Comparison of ENCODE assay signal across 14 cellular contexts in genomic region chr11:80815752-80816453, GRCh38.
DNase-seq lines count a peak whose midpoint lies in the region; ATAC-seq, FAIRE-seq and TF ChIP-seq lines count a peak whose summit lies in the region.
"Had no signal": no experiment of that assay in that cellular context is flagged by ENCODE, and none has a peak within 500 bp of the region (broad histone marks: within the 10 kb centered on the region; RNA-seq: fewer than 3 reads in every experiment).

No MANE protein-coding gene starts in this region.

- no peak for TF ChIP-seq CTCF in endothelial cell of umbilical vein (IDR thresholded peaks at IDR 0.05; ENCODE audit: extremely low read depth in 1 of 2, insufficient read depth in 1 of 2, low read depth in 1 of 2, low read length in 2 of 2)
- TF ChIP-seq CTCF in kidney (IDR thresholded peaks at IDR 0.05; ENCODE audit: borderline replicate concordance, extremely low read depth, insufficient read depth) = no peak
- TF ChIP-seq CTCF in activated CD8-positive, alpha-beta T cell treated with anti-CD3 and anti-CD28 coated beads for 36 hours (IDR thresholded peaks at IDR 0.05) = no peak

- no peaks in the 10 kb centered on the region for H3K9me1 ChIP-seq in endothelial cell of umbilical vein (replicated peaks; ENCODE audit: control insufficient read depth, extremely low read depth, insufficient read depth, low read length)

- dilution Hi-C loops in endothelial cell of umbilical vein (cut with MboI; ENCODE audit: extremely low pct_ligation_motif_present, low sequenced_read_pairs) = no loop called here

- H3K27ac ChIP-seq in endothelial cell of umbilical vein (ENCODE audit: insufficient read depth, low read depth, low read length) (peak overlapping the region; percentile 61), kidney (ENCODE audit: low read depth in 2 of 2, low read length in 2 of 2) (no peak overlapping the region)
- H3K27ac ChIP-seq: vagina, WERI-Rb-1 had no signal

- CTCF ChIA-PET in endothelial cell of umbilical vein (lab: Charles Lee) = no interaction called here
- CTCF ChIA-PET in activated CD8-positive, alpha-beta T cell treated with anti-CD3 and anti-CD28 coated beads for 36 hours (lab: Charles Lee) = no interaction called here

- H3K9me3 Mint-ChIP-seq in activated CD8-positive, alpha-beta T cell treated with anti-CD3 and anti-CD28 coated beads for 36 hours = peaks cover 6% of the 10 kb centered on the region

- H3K36me3 Mint-ChIP-seq in activated CD8-positive, alpha-beta T cell treated with anti-CD3 and anti-CD28 coated beads for 36 hours (ENCODE audit: low read depth) = no peaks in the 10 kb centered on the region
- H3K36me3 Mint-ChIP-seq: brain, immature natural killer cell had no signal

- FAIRE-seq in endothelial cell of umbilical vein (lab: Jason Lieb, UNC) = peak; percentile 90
- no peak for FAIRE-seq in kidney (lab: Jason Lieb, UNC)

- DNase-seq in endothelial cell of umbilical vein (ENCODE audit: low read depth, low spot score) = peak; percentile 81
- no peak for DNase-seq in kidney
- no peak for DNase-seq in H7
- DNase-seq in hypothalamus (lab: John Stamatoyannopoulos, UW) = no peak
- no peak for DNase-seq in activated CD8-positive, alpha-beta T cell treated with anti-CD3 and anti-CD28 coated beads for 36 hours
- DNase-seq: immature natural killer cell; NCI-H187 treated with DMSO at 0.1 percent for 48 hours; stimulated activated CD4-positive, alpha-beta T cell treated with anti-CD3 and anti-CD28 coated beads, Interleukin-12 subunit alpha, Interleukin-12 subunit beta, amount 100 ng/mL, for 4 hours; WERI-Rb-1 had no signal

- peak overlapping the region; percentile 62 for H2AFZ ChIP-seq in endothelial cell of umbilical vein (ENCODE audit: low read depth, low read length)

- no peaks in the 10 kb centered on the region for H3K9me3 ChIP-seq in endothelial cell of umbilical vein (replicated peaks; ENCODE audit: control insufficient read depth, insufficient read depth, low read length)
- H3K9me3 ChIP-seq in kidney (ENCODE audit: control insufficient read depth in 1 of 2, low read length in 2 of 2) = no peaks in the 10 kb centered on the region
- H3K9me3 ChIP-seq: vagina had no signal

- H3K27ac Mint-ChIP-seq in activated CD8-positive, alpha-beta T cell treated with anti-CD3 and anti-CD28 coated beads for 36 hours = no peak overlapping the region
- H3K27ac Mint-ChIP-seq: brain, immature natural killer cell had no signal

- no peak overlapping the region for H3K4me3 ChIP-seq in endothelial cell of umbilical vein (replicated peaks in 1 of 3; ENCODE audit: insufficient read depth in 1 of 3, low read depth in 1 of 3, low read length in 3 of 3)
- H3K4me3 ChIP-seq in kidney (ENCODE audit: low read length in 2 of 2) = no peak overlapping the region
- H3K4me3 ChIP-seq in H7 (ENCODE audit: insufficient read depth, low read depth, low read length) = no peak overlapping the region
- H3K4me3 ChIP-seq: vagina had no signal

- H3K36me3 ChIP-seq in endothelial cell of umbilical vein (ENCODE audit: control insufficient read depth in 2 of 2, extremely low read depth in 1 of 2, insufficient read depth in 2 of 2, low read length in 2 of 2) (no peaks in the 10 kb centered on the region), kidney (ENCODE audit: control insufficient read depth in 1 of 2, insufficient read depth in 2 of 2, low read length in 2 of 2) (no peaks in the 10 kb centered on the region), H7 (replicated peaks; ENCODE audit: control insufficient read depth, insufficient read depth, low read length) (no peaks in the 10 kb centered on the region)
- H3K36me3 ChIP-seq: vagina, WERI-Rb-1 had no signal

- H3K27me3 ChIP-seq in endothelial cell of umbilical vein (ENCODE audit: control insufficient read depth in 2 of 2, insufficient read depth in 2 of 2, low read length in 2 of 2) (no peaks in the 10 kb centered on the region), H7 (ENCODE audit: control insufficient read depth, insufficient read depth, low read length) (no peaks in the 10 kb centered on the region)
- H3K27me3 ChIP-seq: vagina had no signal

- no peak overlapping the region for H3K4me3 Mint-ChIP-seq in activated CD8-positive, alpha-beta T cell treated with anti-CD3 and anti-CD28 coated beads for 36 hours
- H3K4me3 Mint-ChIP-seq: brain, immature natural killer cell had no signal

- intact Hi-C loops in endothelial cell of umbilical vein (cut with micrococcal nuclease) (no loop called here), kidney (cut with DNase I) (no loop called here)
- intact Hi-C loops in activated CD8-positive, alpha-beta T cell treated with anti-CD3 and anti-CD28 coated beads for 36 hours (cut with micrococcal nuclease) = no loop called here

- H3K4me1 ChIP-seq in endothelial cell of umbilical vein (ENCODE audit: control insufficient read depth, extremely low read depth, insufficient read depth, low read length) (peaks cover 25% of the 10 kb centered on the region), kidney (ENCODE audit: control insufficient read depth in 1 of 2, insufficient read depth in 1 of 2, low read depth in 1 of 2, low read length in 2 of 2) (no peaks in the 10 kb centered on the region)
- H3K4me1 ChIP-seq: vagina had no signal

- H3K9ac ChIP-seq in endothelial cell of umbilical vein (replicated peaks; ENCODE audit: extremely low read depth, insufficient read depth, low read length) (no peak overlapping the region), kidney (ENCODE audit: low read length in 2 of 2) (no peak overlapping the region)

- peak overlapping the region; percentile 87 for H3K4me2 ChIP-seq in endothelial cell of umbilical vein (ENCODE audit: insufficient read depth, low read length)

- no peaks in the 10 kb centered on the region for H4K20me1 ChIP-seq in endothelial cell of umbilical vein (replicated peaks; ENCODE audit: control insufficient read depth, extremely low read depth, insufficient read depth, low read length)

- H3K27me3 Mint-ChIP-seq in activated CD8-positive, alpha-beta T cell treated with anti-CD3 and anti-CD28 coated beads for 36 hours = no peaks in the 10 kb centered on the region
- H3K27me3 Mint-ChIP-seq: brain had no signal

- POLR2A ChIA-PET in endothelial cell of umbilical vein (lab: Charles Lee) = no interaction called here
- POLR2A ChIA-PET in activated CD8-positive, alpha-beta T cell treated with anti-CD3 and anti-CD28 coated beads for 36 hours (lab: Charles Lee) = no interaction called here

- no peaks in the 10 kb centered on the region for H3K79me2 ChIP-seq in endothelial cell of umbilical vein (ENCODE audit: control insufficient read depth, insufficient read depth, low read length)

- no peak for TF ChIP-seq POLR2A in endothelial cell of umbilical vein (IDR thresholded peaks at IDR 0.05; ENCODE audit: low read depth, low read length)

- ATAC-seq in GM18511 (IDR thresholded peaks at IDR 0.05; ENCODE audit: unreplicated experiment) = peak; percentile 89
- ATAC-seq in GM21528 (IDR thresholded peaks at IDR 0.05; ENCODE audit: low FRiP score, unreplicated experiment) = peak; percentile 91
- peak; percentile 90 for ATAC-seq in HG03432 (IDR thresholded peaks at IDR 0.05; ENCODE audit: unreplicated experiment)
- no peak for ATAC-seq in activated CD8-positive, alpha-beta T cell treated with anti-CD3 and anti-CD28 coated beads for 36 hours

- no peaks in the 10 kb centered on the region for H3K4me1 Mint-ChIP-seq in activated CD8-positive, alpha-beta T cell treated with anti-CD3 and anti-CD28 coated beads for 36 hours (ENCODE audit: low read depth)

- BruUV-seq in endothelial cell of umbilical vein (replicated peaks; lab: Mats Ljungman, UMichigan) = TSS peak; percentile 47

TF ChIP-seq in endothelial cell of umbilical vein, 7 proteins besides CTCF, POLR2A, EP300 and RAD21:
- TF ChIP-seq MYC (IDR thresholded peaks at IDR 0.05; ENCODE audit: low read depth, low read length) = no peak
- peak; percentile 77 for TF ChIP-seq FOS (IDR thresholded peaks at IDR 0.05; ENCODE audit: borderline replicate concordance, insufficient read depth, low read length)
- peak; percentile 97 for TF ChIP-seq GATA2 (IDR thresholded peaks at IDR 0.05; ENCODE audit: insufficient read depth, insufficient read length, low read depth, low read length)
- TF ChIP-seq MAX (IDR thresholded peaks at IDR 0.05; ENCODE audit: insufficient read depth, insufficient read length) = no peak
- peak; percentile 50 for TF ChIP-seq POLR2AphosphoS5 (IDR thresholded peaks at IDR 0.05; ENCODE audit: insufficient read depth, low read depth, low read length)
- TF ChIP-seq EZH2 (IDR thresholded peaks at IDR 0.05; ENCODE audit: borderline replicate concordance, low read depth, low read length, severe bottlenecking) = no peak
- peak; percentile 34 for TF ChIP-seq JUN (IDR thresholded peaks at IDR 0.05; ENCODE audit: borderline replicate concordance, insufficient read depth, insufficient read length, low read depth)
